Comparison of ENCODE assay signal across 14 cellular contexts in genomic region chr1:226120398-226120797, GRCh38. TPM values are rescaled to one million over a fixed set of nuclear protein-coding genes. Genes with fewer than 3 reads are reported as not detected.
DNase-seq lines count a peak whose midpoint lies in the region; ATAC-seq and TF ChIP-seq lines count a peak whose summit lies in the region.
"Had no signal": no experiment of that assay in that cellular context is flagged by ENCODE, and none has a peak within 500 bp of the region (broad histone marks: within the 10 kb centered on the region; RNA-seq: fewer than 3 reads in every experiment).

No MANE protein-coding gene starts in this region.

- no peak for TF ChIP-seq EP300 in ovary (IDR thresholded peaks at IDR 0.05)

- H3K9me3 ChIP-seq in Caco-2 (no peaks in the 10 kb centered on the region), ovary (no peaks in the 10 kb centered on the region)
- H3K9me3 ChIP-seq: adrenal gland had no signal

- no peak overlapping the region for H3K27ac Mint-ChIP-seq in T-helper 1 cell treated with Interleukin-12 subunit alpha and Interleukin-12 subunit beta and Interleukin-4 antibody, amounts not matched to agents 30 μg/mL and 1 μg/mL, for 36 hours
- H3K27ac Mint-ChIP-seq in Caco-2 (ENCODE audit: unreplicated experiment): no peak overlapping the region
- H3K27ac Mint-ChIP-seq in activated T-helper 17 cell treated with anti-CD3 and anti-CD28 coated beads, Interleukin-2, amount 50 U/mL, for 72 hours: no peak overlapping the region
- no peak overlapping the region for H3K27ac Mint-ChIP-seq in nephron progenitor cell

- no peak overlapping the region for H3K27ac ChIP-seq in ovary
- H3K27ac ChIP-seq: adrenal gland had no signal

- H3K4me3 ChIP-seq in Caco-2 (ENCODE audit: low read depth, low read length): no peak overlapping the region
- no peak overlapping the region for H3K4me3 ChIP-seq in ovary
- H3K4me3 ChIP-seq in H7 (ENCODE audit: insufficient read depth, low read depth, low read length): no peak overlapping the region
- H3K4me3 ChIP-seq: adrenal gland had no signal

- H3K4me3 Mint-ChIP-seq in T-helper 1 cell treated with Interleukin-12 subunit alpha and Interleukin-12 subunit beta and Interleukin-4 antibody, amounts not matched to agents 30 μg/mL and 1 μg/mL, for 36 hours: peak overlapping the region; percentile 83
- H3K4me3 Mint-ChIP-seq in Caco-2 (ENCODE audit: unreplicated experiment): peak overlapping the region; percentile 75
- peak overlapping the region; percentile 75 for H3K4me3 Mint-ChIP-seq in activated T-helper 17 cell treated with anti-CD3 and anti-CD28 coated beads, Interleukin-2, amount 50 U/mL, for 72 hours
- peak overlapping the region; percentile 83 for H3K4me3 Mint-ChIP-seq in nephron progenitor cell

- H3K36me3 ChIP-seq in Caco-2 (ENCODE audit: control insufficient read depth, insufficient read depth, low read length) (no peaks in the 10 kb centered on the region), ovary (no peaks in the 10 kb centered on the region), H7 (replicated peaks; ENCODE audit: control insufficient read depth, insufficient read depth, low read length) (no peaks in the 10 kb centered on the region)
- H3K36me3 ChIP-seq: adrenal gland had no signal

- TF ChIP-seq CTCF in Caco-2 (IDR thresholded peaks at IDR 0.05; ENCODE audit: insufficient read depth in 1 of 2, low read depth in 1 of 2, low read length in 1 of 2, severe bottlenecking in 1 of 2, unreplicated experiment in 1 of 2) (no peak), nephron progenitor cell (IDR thresholded peaks at IDR 0.05) (no peak), ovary (IDR thresholded peaks at IDR 0.05) (no peak)

- H3K9me3 Mint-ChIP-seq in T-helper 1 cell treated with Interleukin-12 subunit alpha and Interleukin-12 subunit beta and Interleukin-4 antibody, amounts not matched to agents 30 μg/mL and 1 μg/mL, for 36 hours: no peaks in the 10 kb centered on the region
- H3K9me3 Mint-ChIP-seq in Caco-2 (ENCODE audit: unreplicated experiment) (no peaks in the 10 kb centered on the region), nephron progenitor cell (peaks cover 4% of the 10 kb centered on the region)
- H3K9me3 Mint-ChIP-seq in activated T-helper 17 cell treated with anti-CD3 and anti-CD28 coated beads, Interleukin-2, amount 50 U/mL, for 72 hours: no peaks in the 10 kb centered on the region

- CTCF ChIA-PET in Caco-2 (lab: Charles Lee): interaction anchor here (0.5 to 2.2 kb wide), 4 partner anchors 10 to 135 kb away, joined by 3 to 16 read pairs (median 4); no protein-coding TSS in a partner anchor

- no peaks in the 10 kb centered on the region for H3K36me3 Mint-ChIP-seq in T-helper 1 cell treated with Interleukin-12 subunit alpha and Interleukin-12 subunit beta and Interleukin-4 antibody, amounts not matched to agents 30 μg/mL and 1 μg/mL, for 36 hours (ENCODE audit: low read depth)
- H3K36me3 Mint-ChIP-seq in Caco-2 (ENCODE audit: insufficient read depth, unreplicated experiment) (no peaks in the 10 kb centered on the region), nephron progenitor cell (ENCODE audit: low read depth) (no peaks in the 10 kb centered on the region)
- no peaks in the 10 kb centered on the region for H3K36me3 Mint-ChIP-seq in activated T-helper 17 cell treated with anti-CD3 and anti-CD28 coated beads, Interleukin-2, amount 50 U/mL, for 72 hours (ENCODE audit: low read depth)

- no peak for ATAC-seq in activated T-helper 17 cell treated with anti-CD3 and anti-CD28 coated beads, Interleukin-2, amount 50 U/mL, for 72 hours (replicated peaks)
- no peak for ATAC-seq in GM19035 (IDR thresholded peaks at IDR 0.05; ENCODE audit: unreplicated experiment)
- ATAC-seq: HCT116 had no signal

- H3K27me3 Mint-ChIP-seq in T-helper 1 cell treated with Interleukin-12 subunit alpha and Interleukin-12 subunit beta and Interleukin-4 antibody, amounts not matched to agents 30 μg/mL and 1 μg/mL, for 36 hours (ENCODE audit: low read depth): peaks cover 10% of the 10 kb centered on the region
- no peaks in the 10 kb centered on the region for H3K27me3 Mint-ChIP-seq in Caco-2 (ENCODE audit: insufficient read depth, unreplicated experiment)
- no peaks in the 10 kb centered on the region for H3K27me3 Mint-ChIP-seq in activated T-helper 17 cell treated with anti-CD3 and anti-CD28 coated beads, Interleukin-2, amount 50 U/mL, for 72 hours
- H3K27me3 Mint-ChIP-seq in nephron progenitor cell (ENCODE audit: low read depth, poor library complexity): peaks cover 4% of the 10 kb centered on the region

- BruUV-seq in Caco-2 (replicated peaks; lab: Mats Ljungman, UMichigan): no TSS peak

- POLR2A ChIA-PET in Caco-2 (lab: Charles Lee): interaction anchor here (0.7 kb wide), 1 partner anchor 54 kb away, joined by 4 read pairs; no protein-coding TSS in a partner anchor

- H3K27me3 ChIP-seq in Caco-2 (replicated peaks; ENCODE audit: control insufficient read depth, insufficient read depth, low read length) (no peaks in the 10 kb centered on the region), ovary (no peaks in the 10 kb centered on the region), H7 (ENCODE audit: control insufficient read depth, insufficient read depth, low read length) (peaks cover 11% of the 10 kb centered on the region)
- H3K27me3 ChIP-seq: adrenal gland had no signal

- H3K4me1 Mint-ChIP-seq in T-helper 1 cell treated with Interleukin-12 subunit alpha and Interleukin-12 subunit beta and Interleukin-4 antibody, amounts not matched to agents 30 μg/mL and 1 μg/mL, for 36 hours (ENCODE audit: low read depth): peaks cover 24% of the 10 kb centered on the region
- peaks cover 13% of the 10 kb centered on the region for H3K4me1 Mint-ChIP-seq in Caco-2 (ENCODE audit: low read depth, unreplicated experiment)
- peaks cover 8% of the 10 kb centered on the region for H3K4me1 Mint-ChIP-seq in activated T-helper 17 cell treated with anti-CD3 and anti-CD28 coated beads, Interleukin-2, amount 50 U/mL, for 72 hours
- peaks cover 53% of the 10 kb centered on the region for H3K4me1 Mint-ChIP-seq in nephron progenitor cell

- intact Hi-C loops in Caco-2 (cut with micrococcal nuclease; ENCODE audit: unreplicated experiment): loop anchor here (5.0 kb wide), 1 partner anchor 123 kb away; the partner anchor contains the start of gene SDE2
- intact Hi-C loops in ovary (cut with DNase I): loop anchor here (2.0 to 10.0 kb wide), 10 partner anchors 38 to 224 kb away; partner anchors contain the start of gene H3-3A (in 1 of the 4)

- no peak for DNase-seq in T-helper 1 cell
- no peak for DNase-seq in Caco-2
- no peak for DNase-seq in nephron progenitor cell
- DNase-seq in ovary: no peak
- DNase-seq in H7: no peak
- DNase-seq: adrenal gland, NCI-H1092 treated with DMSO at 0.1 percent for 48 hours, NCI-H226, SHP77, small intestine had no signal

- TF ChIP-seq POLR2A in ovary (IDR thresholded peaks at IDR 0.05): no peak

- WGBS in ovary, 3 donors: 81 to 94% (median 85%) methylated on average over 5 of the region's 5 CpGs

- H3K4me1 ChIP-seq in Caco-2 (peaks cover 16% of the 10 kb centered on the region), ovary (ENCODE audit: insufficient read depth) (no peaks in the 10 kb centered on the region)

RNA-seq across cellular contexts. Expression of gene H3-3A, which starts 57.9 kb away (rescaled TPM):
- total RNA-seq in Caco-2 (2022) (512 and 554 TPM in 2 replicates), ovary (100 to 1,000 TPM; 266 to 526 (median 420) TPM)
- 100 to 1,000 TPM; 222 to 316 TPM for total RNA-seq in activated T-helper 17 cell treated with anti-CD3 and anti-CD28 coated beads, Interleukin-2, amount 50 U/mL, for 72 hours
- polyA plus RNA-seq in ovary: 100 to 1,000 TPM; 500 to 590 TPM
- 963 and 975 TPM in 2 replicates for total RNA-seq in H7 (2014; rRNA removed; shearing (Covaris generic))
